Comparison of ENCODE assay signal across 13 cellular contexts in the genomic region with DNA sequence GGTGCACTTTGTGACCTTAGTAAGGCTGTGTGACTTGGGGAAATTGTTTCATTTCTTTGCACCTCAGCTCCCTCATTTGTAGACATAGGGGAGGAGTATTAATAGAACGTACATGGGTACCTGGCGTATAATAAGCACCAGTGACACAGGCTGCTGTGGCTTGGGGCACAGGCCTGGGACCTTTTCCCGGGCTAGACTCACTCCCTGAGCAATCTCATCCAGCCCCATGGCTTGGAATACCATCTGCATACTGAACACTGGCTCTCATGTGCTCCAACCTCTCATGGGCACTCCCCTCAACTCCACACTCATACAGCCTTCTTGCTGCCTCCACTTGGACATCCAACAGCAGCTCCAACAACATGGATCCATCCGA. TPM values are rescaled to one million over a fixed set of nuclear protein-coding genes. Genes with fewer than 3 reads are reported as not detected.
A peak's percentile ranks its signal among the peaks of the same experiment; 100 is the strongest.
DNase-seq lines count a peak whose midpoint lies in the region; ATAC-seq, FAIRE-seq and TF ChIP-seq lines count a peak whose summit lies in the region.
"Had no signal": no experiment of that assay in that cellular context is flagged by ENCODE, and none has a peak within 500 bp of the region (broad histone marks: within the 10 kb centered on the region; RNA-seq: fewer than 3 reads in every experiment).

No MANE protein-coding gene starts in this region.

- H4K20me1 ChIP-seq in H9 (ENCODE audit: control insufficient read depth, insufficient read depth, insufficient read length), result no peaks in the 10 kb centered on the region

- CTCF ChIA-PET in AG04450 (lab: Charles Lee), result interaction anchor here (0.7 to 6.0 kb wide), 8 partner anchors 8 to 109 kb away, joined by 3 to 89 read pairs (median 15); no protein-coding TSS in a partner anchor

- no peak overlapping the region for H4K5ac ChIP-seq in H9 (ENCODE audit: insufficient read length, low read depth, low read length)

- no peak overlapping the region for H2BK5ac ChIP-seq in H9 (ENCODE audit: insufficient read length, low read length)

- H3K56ac ChIP-seq in H9 (ENCODE audit: insufficient read length, low read depth, low read length), result no peak overlapping the region

- no peak overlapping the region for H2BK12ac ChIP-seq in H9 (ENCODE audit: insufficient read length, low read depth, low read length)

- no peak overlapping the region for H3K18ac ChIP-seq in H9 (ENCODE audit: insufficient read length, low read depth, low read length)

- H3K4ac ChIP-seq in H9 (ENCODE audit: low read depth, low read length), result no peak overlapping the region

- no peak overlapping the region for H3K23ac ChIP-seq in H9 (ENCODE audit: insufficient read length, low read depth, low read length)

- H3K79me2 ChIP-seq in H9 (ENCODE audit: insufficient read depth, low read length), result no peaks in the 10 kb centered on the region

- WGBS in psoas muscle, 3 donors, result 27 to 47% (median 39%) methylated on average over 3 to 4 of the region's 4 CpGs
- WGBS in H9 (ENCODE audit: extremely low coverage, insufficient read length, low lambda C conversion rate), result no CpG with 5 or more reads among the region's 4 CpGs

- no peak overlapping the region for H4K8ac ChIP-seq in H9 (replicated peaks; ENCODE audit: insufficient read length, low read depth, low read length)

- H2BK15ac ChIP-seq in H9 (ENCODE audit: low read depth, low read length), result no peak overlapping the region

- H3K27me3 Mint-ChIP-seq in H9 (ENCODE audit: low read depth), result no peaks in the 10 kb centered on the region

- peaks cover 34 to 63% of the 10 kb centered on the region in 2 donors for H3K4me1 ChIP-seq in ascending aorta
- H3K4me1 ChIP-seq in psoas muscle, result peaks cover 79% of the 10 kb centered on the region
- H3K4me1 ChIP-seq in H9 (ENCODE audit: insufficient read depth, low read length), result peaks cover 4% of the 10 kb centered on the region; the same call in 1 of the 2 replicates

- no peaks in the 10 kb centered on the region for H3K79me1 ChIP-seq in H9 (ENCODE audit: insufficient read depth, low read depth, low read length, poor library complexity, severe bottlenecking)

- H2AFZ ChIP-seq in H9 (ENCODE audit: low read length), result no peak overlapping the region

- H3T11ph ChIP-seq in H9 (ENCODE audit: low read length), result no peak overlapping the region

- TF ChIP-seq POLR2A in GM12891 (IDR thresholded peaks at IDR 0.05; ENCODE audit: low read depth, low read length), result no peak

- H2BK20ac ChIP-seq in H9 (ENCODE audit: low read depth, low read length, poor library complexity, severe bottlenecking), result no peak overlapping the region

- H3K9me3 Mint-ChIP-seq in H9, result no peaks in the 10 kb centered on the region; a peak in 1 of 5 replicates
- H3K9me3 Mint-ChIP-seq: naive B cell had no signal

- peaks cover 12 to 24% of the 10 kb centered on the region in 2 experiments for H3K4me1 Mint-ChIP-seq in H9

- no peaks in the 10 kb centered on the region for H3K27me3 ChIP-seq in AG04450 (ENCODE audit: control insufficient read depth, insufficient read depth, low read length)
- H3K27me3 ChIP-seq in ascending aorta, result no peaks in the 10 kb centered on the region
- no peaks in the 10 kb centered on the region for H3K27me3 ChIP-seq in psoas muscle (ENCODE audit: insufficient read depth in 3 of 3, low read length in 2 of 3)
- no peaks in the 10 kb centered on the region for H3K27me3 ChIP-seq in H9 (ENCODE audit: insufficient read depth, low read length)

- H3K9me3 ChIP-seq in AG04450 (ENCODE audit: control insufficient read depth, insufficient read depth, low read length) (no peaks in the 10 kb centered on the region; the same call in 1 of the 2 replicates), ascending aorta (no peaks in the 10 kb centered on the region), psoas muscle (no peaks in the 10 kb centered on the region), H9 (ENCODE audit: control insufficient read depth, low read depth, low read length) (no peaks in the 10 kb centered on the region)

- H3K9ac ChIP-seq in H9 (ENCODE audit: extremely low read depth, insufficient read length, low read length), result no peak overlapping the region

- ATAC-seq in left ventricle myocardium superior (peak; percentile 51), psoas muscle (peak; percentile 48 to 64 (median 56)), sciatic nerve (no peak)

- H3K4me3 ChIP-seq in AG04450 (ENCODE audit: low read depth, low read length) (no peak overlapping the region), ascending aorta (no peak overlapping the region), psoas muscle (no peak overlapping the region)

- no peak for TF ChIP-seq CTCF in AG04450 (IDR thresholded peaks at IDR 0.05; ENCODE audit: low read depth, low read length)
- peak in 1 of 3 experiments; percentile 2 for TF ChIP-seq CTCF in ascending aorta (IDR thresholded peaks at IDR 0.05)
- TF ChIP-seq CTCF in psoas muscle (IDR thresholded peaks at IDR 0.05), result no peak
- no peak for TF ChIP-seq CTCF in H9 (conservative IDR thresholded peaks at IDR 0.05)

- no peaks in the 10 kb centered on the region for H3K23me2 ChIP-seq in H9 (ENCODE audit: insufficient read length, low read depth, low read length, poor library complexity, severe bottlenecking)

- no peak overlapping the region for H2AK5ac ChIP-seq in H9 (ENCODE audit: insufficient read length, low read length)

- POLR2A ChIA-PET in AG04450 (lab: Yijun Ruan, JAX), result interaction anchor here (1.1 kb wide), 2 partner anchors 9 to 103 kb away, joined by 3 to 4 read pairs; no protein-coding TSS in a partner anchor

- no peak overlapping the region for H3K14ac ChIP-seq in H9 (ENCODE audit: insufficient read depth, low read length)

- DNase-seq in AG04450 (ENCODE audit: low read depth, low spot score) (no peak), ascending aorta (ENCODE audit: low spot score in 2 of 2) (peak in 1 of 2 donors; percentile 46), left ventricle myocardium superior (peak; percentile 65), psoas muscle (peak in 1 of 2 donors; percentile 85), H9 (no peak), sciatic nerve (ENCODE audit: low spot score) (no peak), GM12891 (ENCODE audit: insufficient read length, low spot score) (no peak)
- no peak for DNase-seq in activated naive CD4-positive, alpha-beta T cell treated with anti-CD3 and anti-CD28 coated beads, Interleukin-2, amount 50 U/mL, for 16 hours
- DNase-seq: activated CD8-positive, alpha-beta memory T cell treated with anti-CD3 and anti-CD28 coated beads, Interleukin-2, amount 50 U/mL, for 4 hours; MM.1S; naive B cell; stimulated activated CD4-positive, alpha-beta T cell treated with anti-CD3 and anti-CD28 coated beads, Interleukin-4, amount 100 ng/mL, for 1 hour had no signal

- no peak overlapping the region for H3K27ac Mint-ChIP-seq in H9

- no peaks in the 10 kb centered on the region for H3K36me3 ChIP-seq in ascending aorta
- no peaks in the 10 kb centered on the region for H3K36me3 ChIP-seq in psoas muscle (ENCODE audit: insufficient read depth in 1 of 2, low read depth in 1 of 2)

- no peak overlapping the region for H3K4me2 ChIP-seq in H9 (ENCODE audit: insufficient read depth, insufficient read length, low read length)

- no peak overlapping the region for H2BK120ac ChIP-seq in H9 (ENCODE audit: low read depth, low read length, poor library complexity, severe bottlenecking)

- no peaks in the 10 kb centered on the region; a peak in 1 of 7 replicates for H3K36me3 Mint-ChIP-seq in H9 (ENCODE audit: insufficient read depth in 1 of 3, low read depth in 3 of 3)
- H3K36me3 Mint-ChIP-seq: naive B cell had no signal

- intact Hi-C loops in ascending aorta (cut with DNase I) (no loop called here), left ventricle myocardium superior (cut with micrococcal nuclease) (loop anchor here (10.0 kb wide), 2 partner anchors 64 to 104 kb away; a partner anchor contains a TSS), psoas muscle (cut with DNase I) (loop anchor here (2.0 to 5.0 kb wide), 5 partner anchors 34 to 104 kb away; a partner anchor contains a TSS), sciatic nerve (cut with DNase I) (no loop called here)

- no peak overlapping the region for H4K91ac ChIP-seq in H9 (ENCODE audit: insufficient read length, low read depth, low read length)

- H3K4me3 Mint-ChIP-seq in H9, result no peak overlapping the region
- H3K4me3 Mint-ChIP-seq: naive B cell had no signal

- no peak for FAIRE-seq in GM12891 (lab: Jason Lieb, UNC)
- FAIRE-seq: endometrium had no signal

- H3K27ac ChIP-seq in AG04450 (ENCODE audit: low read depth, low read length) (peak overlapping the region; percentile 68), ascending aorta (peak overlapping the region; percentile 88 to 97), psoas muscle (peak overlapping the region; percentile 97), H9 (ENCODE audit: insufficient read length, low read depth, low read length) (no peak overlapping the region)

TF ChIP-seq in GM12891, 5 proteins besides CTCF, POLR2A, EP300 and RAD21:
- no peak for TF ChIP-seq POU2F2 (IDR thresholded peaks at IDR 0.05; ENCODE audit: low read depth, low read length)
- no peak for TF ChIP-seq POLR2AphosphoS5 (IDR thresholded peaks at IDR 0.05; ENCODE audit: low read depth, low read length)

RNA-seq across cellular contexts. Expression of a gene that starts 41.0 kb away (rescaled TPM):
- polyA plus RNA-seq in AG04450 (2011; rRNA removed) (27.5 and 34.1 TPM in 2 replicates), psoas muscle (10 to 100 TPM; 49.2 to 91.1 (median 76.2) TPM)
- polyA minus RNA-seq in AG04450 (2011; rRNA and poly(A)+ RNA removed), result 13.6 and 26.1 TPM in 2 replicates
- total RNA-seq in ascending aorta (2.0 TPM), left ventricle myocardium superior (86.3 TPM), psoas muscle (10 to 100 TPM; 27.2 to 58.0 (median 40.4) TPM), H9 (2021) (62.0 and 65.9 TPM in 2 replicates), sciatic nerve (27.1 TPM)
- 68.2 TPM for polyA plus RNA-seq in GM12891 (2012; ENCODE audit: low read depth, missing spikeins)

Comparison
In these comparisons a context has a peak if more than half of its experiments do, and no peak if none do; other contexts are left out.
1. intact Hi-C loops: an anchor here in left ventricle myocardium superior (10.0 kb wide) and psoas muscle (2.0 to 5.0 kb wide); none called in ascending aorta and sciatic nerve.